ENCODE assay signal across 26 cellular contexts in the genomic region with DNA sequence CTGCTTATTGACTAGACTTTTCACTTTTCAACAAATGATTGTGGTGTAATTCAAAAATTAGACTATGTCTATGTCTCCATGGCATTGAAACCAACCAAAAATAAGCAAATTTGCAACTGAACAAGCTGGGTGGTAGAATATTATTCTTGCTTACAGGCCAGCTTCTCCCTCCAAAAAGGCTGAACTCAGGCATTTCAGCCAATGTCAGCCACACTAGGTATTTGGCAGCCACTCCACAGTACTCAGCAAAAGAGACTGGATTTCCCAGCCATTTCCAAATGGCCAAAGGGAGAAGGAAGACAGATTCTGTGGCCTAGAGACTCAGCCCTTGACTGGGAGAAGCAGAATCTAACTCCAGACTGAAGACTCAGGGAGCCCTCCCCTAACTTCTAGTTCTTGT.
"Had no signal": no experiment of that assay in that cellular context is flagged by ENCODE, and none has a peak within 500 bp of the region (broad histone marks: within the 10 kb centered on the region; RNA-seq: fewer than 3 reads in every experiment).

No MANE protein-coding gene starts in this region.

- H3K4me3 ChIP-seq: adrenal gland, ascending aorta, breast epithelium, cardiac muscle cell, colonic mucosa had no signal

- H3K4me1 ChIP-seq: adrenal gland, breast epithelium, colonic mucosa had no signal

- ATAC-seq: activated CD4-positive, alpha-beta T cell treated with anti-CD3 and anti-CD28 coated beads for 36 hours; activated CD8-positive, alpha-beta memory T cell treated with anti-CD3 and anti-CD28 coated beads, Interleukin-2, amount 10 ng/mL, durations not matched to agents 7 days and 5 days; activated CD8-positive, alpha-beta T cell treated with anti-CD3 and anti-CD28 coated beads, Interleukin-2, amount 10 ng/mL, durations not matched to agents 7 days and 5 days; activated naive CD8-positive, alpha-beta T cell treated with anti-CD3 and anti-CD28 coated beads, Interleukin-2, amount 50 U/mL, for 24 hours had no signal

- H3K36me3 ChIP-seq: adrenal gland, ascending aorta, breast epithelium, cardiac muscle cell, colonic mucosa had no signal

- H3K27me3 ChIP-seq: adrenal gland, ascending aorta, breast epithelium, cardiac muscle cell, colonic mucosa had no signal

- H3K9me3 ChIP-seq: adrenal gland, ascending aorta, breast epithelium, colonic mucosa had no signal

- DNase-seq: activated CD4-positive, alpha-beta memory T cell treated with anti-CD3 and anti-CD28 coated beads for 36 hours; activated CD4-positive, alpha-beta T cell treated with anti-CD3 and anti-CD28 coated beads for 36 hours; activated CD4-positive, alpha-beta T cell treated with anti-CD3 and anti-CD28 coated beads, Interleukin-2, amount 10 ng/mL, durations not matched to agents 24 days and 14 days; activated CD4-positive, CD25-positive, alpha-beta regulatory T cell; activated CD4-positive, CD25-positive, alpha-beta regulatory T cell treated with anti-CD3 and anti-CD28 coated beads, Interleukin-2, amount 50 U/mL, for 72 hours; activated CD8-positive, alpha-beta memory T cell treated with anti-CD3 and anti-CD28 coated beads, Interleukin-2, amount 10 ng/mL, durations not matched to agents 7 days and 5 days; activated CD8-positive, alpha-beta memory T cell treated with anti-CD3 and anti-CD28 coated beads, Interleukin-2, amount 50 U/mL, for 4 hours; activated CD8-positive, alpha-beta T cell treated with anti-CD3 and anti-CD28 coated beads, Interleukin-2, amount 10 ng/mL, durations not matched to agents 7 days and 5 days; activated effector memory CD4-positive, alpha-beta T cell treated with anti-CD3 and anti-CD28 coated beads, Interleukin-2, amount 50 U/mL, for 16 hours; activated naive CD4-positive, alpha-beta T cell treated with anti-CD3 and anti-CD28 coated beads for 36 hours; activated naive CD8-positive, alpha-beta T cell treated with anti-CD3 and anti-CD28 coated beads for 36 hours; activated naive CD8-positive, alpha-beta T cell treated with anti-CD3 and anti-CD28 coated beads, Interleukin-2, amount 50 U/mL, for 24 hours; activated T-cell treated with anti-CD3 and anti-CD28 coated beads, Interleukin-2, amount 50 U/mL, for 1 hour; activated T-cell treated with anti-CD3 and anti-CD28 coated beads, Interleukin-2, amount 50 U/mL, for 48 hours; adrenal gland; amygdala; central memory CD4-positive, alpha-beta T cell; cerebellar nuclear complex; colonic mucosa; effector CD8-positive, alpha-beta T cell; foreskin fibroblast; T-helper 2 cell had no signal

- H3K27ac ChIP-seq: adrenal gland, cardiac muscle cell, colonic mucosa, epithelial cell of prostate had no signal
